15 cellular contexts compared by ENCODE assay signal in genomic region chr22:37703906-37704305, GRCh38. TPM values are rescaled to one million over a fixed set of nuclear protein-coding genes. Genes with fewer than 3 reads are reported as not detected.
DNase-seq lines count a peak whose midpoint lies in the region; ATAC-seq and TF ChIP-seq lines count a peak whose summit lies in the region.
"Had no signal": no experiment of that assay in that cellular context is flagged by ENCODE, and none has a peak within 500 bp of the region (broad histone marks: within the 10 kb centered on the region; RNA-seq: fewer than 3 reads in every experiment).

No MANE protein-coding gene starts in this region.

- intact Hi-C loops in Right ventricle myocardium inferior (cut with DNase I) = no loop called here

- ATAC-seq in esophagus mucosa (peak; percentile 20), omental fat pad (ENCODE audit: low FRiP score) (peak; percentile 75), Right ventricle myocardium inferior (no peak), left lobe of liver (no peak)
- ATAC-seq: A549, HepG2 had no signal

- no peak for TF ChIP-seq CTCF in omental fat pad (IDR thresholded peaks at IDR 0.05)

- DNase-seq in ELR (ENCODE audit: low read depth) (peak; percentile 22), NCI-H226 (peak; percentile 30), omental fat pad (ENCODE audit: low spot score) (no peak), HUDEP-2 (lab: John Stamatoyannopoulos, UW; ENCODE audit: unreplicated experiment in 76 of 76) (no peak), Right ventricle myocardium inferior (ENCODE audit: missing footprints) (no peak), left lobe of liver (ENCODE audit: low spot score) (no peak)
- DNase-seq: AML-193; Caco-2; CD4-positive, alpha-beta T cell; DMS79; GF-D8; H9 had no signal

RNA-seq across cellular contexts. Expression of gene TRIOBP, which starts 7.1 kb away (rescaled TPM):
- total RNA-seq in esophagus mucosa (68.3 TPM), omental fat pad (100 to 1,000 TPM in 1 of 4 donors, 10 to 100 TPM in 3; 79.2 to 179 (median 82.8) TPM), Right ventricle myocardium inferior (90.1 TPM), left lobe of liver (15.7 TPM)

RNA-seq across cellular contexts. Expression of gene NOL12, which starts 17.8 kb away (rescaled TPM):
- total RNA-seq in esophagus mucosa (32.8 TPM), omental fat pad (10 to 100 TPM; 16.4 to 34.8 (median 21.4) TPM), Right ventricle myocardium inferior (14.1 TPM), left lobe of liver (9.9 TPM)

RNA-seq across cellular contexts. Expression of gene LGALS1, which starts 28.5 kb away (rescaled TPM):
- total RNA-seq in esophagus mucosa = 55.5 TPM
- total RNA-seq in omental fat pad = 1,000 to 10,000 TPM; 1,558 to 2,934 (median 2,167) TPM
- 1,345 TPM for total RNA-seq in Right ventricle myocardium inferior
- 115 TPM for total RNA-seq in left lobe of liver

RNA-seq across cellular contexts. Expression of gene PDXP, which starts 45.4 kb away (rescaled TPM):
- total RNA-seq in esophagus mucosa (2.5 TPM), omental fat pad (1 to 10 TPM; 3.8 to 5.4 (median 4.3) TPM), Right ventricle myocardium inferior (21.4 TPM), left lobe of liver (40.9 TPM)

Comparison
In these comparisons a context has a peak if more than half of its experiments do, and no peak if none do; other contexts are left out.
1. DNase-seq: peak in ELR (single experiment) and NCI-H226 (single experiment); none in omental fat pad (single experiment), HUDEP-2 (0 of 76), Right ventricle myocardium inferior (single experiment) and left lobe of liver (single experiment).
2. ATAC-seq: peak in esophagus mucosa (single experiment) and omental fat pad (single experiment); none in Right ventricle myocardium inferior (single experiment) and left lobe of liver (single experiment).
3. RNA of gene LGALS1, which starts 28.5 kb away (total RNA-seq): 1,558 to 2,934 TPM in omental fat pad and 1,345 TPM in Right ventricle myocardium inferior (single experiment); 115 TPM in left lobe of liver (single experiment) and 55.5 TPM in esophagus mucosa (single experiment); every median in the first group is over 10 times any median in the second.